Comparison of ENCODE assay signal across 8 cellular contexts in the genomic region with DNA sequence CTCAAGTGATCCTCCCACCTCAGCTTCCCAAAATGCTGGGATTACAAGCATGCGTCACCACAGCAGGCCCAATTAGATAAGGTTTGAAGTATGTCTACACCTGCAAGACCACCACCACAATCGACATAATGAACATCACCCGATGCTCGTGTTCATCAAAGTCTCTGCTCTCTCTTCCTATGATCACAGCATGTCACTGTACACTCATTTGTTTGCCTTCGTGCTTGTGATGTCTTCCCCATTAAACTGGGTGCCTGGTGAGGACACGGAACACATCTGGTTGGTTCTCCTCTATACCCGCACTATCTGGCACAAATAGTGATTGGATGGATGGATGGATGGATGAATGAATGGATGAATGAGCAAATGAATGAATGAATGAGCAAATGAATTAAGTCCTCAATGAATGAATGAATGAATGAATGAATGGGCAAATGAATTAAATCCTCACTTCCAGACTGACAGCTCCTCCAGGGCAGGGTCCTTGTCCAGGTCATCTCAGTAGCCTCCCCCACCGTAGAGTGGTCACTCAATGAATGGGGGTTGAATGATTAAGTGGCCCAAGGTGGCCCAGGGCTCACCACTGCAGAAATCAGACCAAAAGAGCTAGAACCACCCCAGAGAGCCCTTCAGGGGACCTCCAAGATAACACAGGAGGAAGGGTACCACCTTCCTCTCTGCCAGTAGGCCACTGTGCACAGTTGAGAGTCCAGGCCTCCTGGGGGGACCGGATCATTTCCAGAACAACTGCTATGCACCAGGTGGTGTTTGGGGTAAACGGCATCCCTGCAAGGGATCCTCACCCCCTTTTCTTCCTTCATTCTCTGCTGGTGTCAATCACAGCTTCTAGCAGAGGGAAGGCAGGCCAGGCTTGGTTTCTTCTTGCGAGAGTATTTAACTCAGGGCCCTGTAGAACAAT. TPM values are rescaled to one million over a fixed set of nuclear protein-coding genes. Genes with fewer than 3 reads are reported as not detected.
DNase-seq lines count a peak whose midpoint lies in the region; ATAC-seq and TF ChIP-seq lines count a peak whose summit lies in the region.

No MANE protein-coding gene starts in this region.

- no peak for DNase-seq in activated naive CD4-positive, alpha-beta T cell treated with anti-CD3 and anti-CD28 coated beads, Interleukin-2, amount 10 ng/mL, durations not matched to agents 7 days and 5 days
- DNase-seq in activated naive CD4-positive, alpha-beta T cell (lab: John Stamatoyannopoulos, UW): no peak
- DNase-seq in RWPE2 (ENCODE audit: low spot score) (no peak), cerebellar cortex (ENCODE audit: low spot score) (peak; percentile 59), cerebellar nuclear complex (lab: John Stamatoyannopoulos, UW) (no peak)
- peak in 3 of 10 donors; percentile 18 to 49 (median 39) for DNase-seq in naive thymus-derived CD8-positive, alpha-beta T cell
- DNase-seq in stimulated activated naive CD4-positive, alpha-beta T cell treated with Interleukin-2 at 50 U/mL for 16 hours (lab: John Stamatoyannopoulos, UW): no peak

- TF ChIP-seq CTCF in RWPE2 (IDR thresholded peaks at IDR 0.05; ENCODE audit: poor library complexity, severe bottlenecking): no peak

- peak overlapping the region; percentile 95 for H3K4me3 Mint-ChIP-seq in activated naive CD4-positive, alpha-beta T cell treated with anti-CD3 and anti-CD28 coated beads, Interleukin-2, amount 10 ng/mL, durations not matched to agents 7 days and 5 days
- peak overlapping the region; percentile 46 to 100 (median 98) for H3K4me3 Mint-ChIP-seq in naive thymus-derived CD8-positive, alpha-beta T cell

- H3K4me3 ChIP-seq in RWPE2 (ENCODE audit: severe bottlenecking): no peak overlapping the region

- H3K9me3 Mint-ChIP-seq in activated naive CD4-positive, alpha-beta T cell treated with anti-CD3 and anti-CD28 coated beads, Interleukin-2, amount 10 ng/mL, durations not matched to agents 7 days and 5 days: no peaks in the 10 kb centered on the region
- H3K9me3 Mint-ChIP-seq in naive thymus-derived CD8-positive, alpha-beta T cell: peaks cover 0 to 5% (median 0%) of the 10 kb centered on the region in 9 donors

- peaks cover 19% of the 10 kb centered on the region for H3K27me3 Mint-ChIP-seq in activated naive CD4-positive, alpha-beta T cell treated with anti-CD3 and anti-CD28 coated beads, Interleukin-2, amount 10 ng/mL, durations not matched to agents 7 days and 5 days
- peaks cover 0 to 2% (median 0%) of the 10 kb centered on the region in 5 donors for H3K27me3 Mint-ChIP-seq in naive thymus-derived CD8-positive, alpha-beta T cell

- POLR2A ChIA-PET in naive thymus-derived CD8-positive, alpha-beta T cell (lab: Charles Lee): interaction anchor here (0.5 to 2.5 kb wide), 14 partner anchors 9 to 880 kb away, joined by 3 to 32 read pairs (median 5); no protein-coding TSS in a partner anchor

- ATAC-seq in RWPE2 (ENCODE audit: low read depth) (peak; percentile 0), HG03039 (IDR thresholded peaks at IDR 0.05; ENCODE audit: unreplicated experiment) (no peak)
- ATAC-seq in naive thymus-derived CD8-positive, alpha-beta T cell: no peak

- peaks cover 47% of the 10 kb centered on the region for H3K36me3 ChIP-seq in RWPE2 (ENCODE audit: low read depth)

- H3K4me1 ChIP-seq in RWPE2 (ENCODE audit: insufficient read depth, poor library complexity, severe bottlenecking): peaks cover 4% of the 10 kb centered on the region

- peaks cover 52% of the 10 kb centered on the region for H3K36me3 Mint-ChIP-seq in activated naive CD4-positive, alpha-beta T cell treated with anti-CD3 and anti-CD28 coated beads, Interleukin-2, amount 10 ng/mL, durations not matched to agents 7 days and 5 days
- H3K36me3 Mint-ChIP-seq in naive thymus-derived CD8-positive, alpha-beta T cell: peaks cover 20 to 44% (median 34%) of the 10 kb centered on the region in 3 donors

- CTCF ChIA-PET in activated naive CD4-positive, alpha-beta T cell treated with anti-CD3 and anti-CD28 coated beads, Interleukin-2, amount 10 ng/mL, durations not matched to agents 7 days and 5 days (lab: Charles Lee): interaction anchor here (1.9 to 4.0 kb wide), 2 partner anchors 31 to 34 kb away, joined by 7 to 39 read pairs; no protein-coding TSS in a partner anchor

- peak overlapping the region; percentile 92 for H3K27ac Mint-ChIP-seq in activated naive CD4-positive, alpha-beta T cell treated with anti-CD3 and anti-CD28 coated beads, Interleukin-2, amount 10 ng/mL, durations not matched to agents 7 days and 5 days
- H3K27ac Mint-ChIP-seq in naive thymus-derived CD8-positive, alpha-beta T cell: peak overlapping the region; percentile 39 to 99 (median 96)

- H3K9me3 ChIP-seq in RWPE2 (ENCODE audit: severe bottlenecking): no peaks in the 10 kb centered on the region

- no peaks in the 10 kb centered on the region for H3K27me3 ChIP-seq in RWPE2 (ENCODE audit: insufficient read depth, poor library complexity, severe bottlenecking)

- peak overlapping the region; percentile 99 for H3K27ac ChIP-seq in RWPE2 (ENCODE audit: poor library complexity, severe bottlenecking)

- H3K4me1 Mint-ChIP-seq in activated naive CD4-positive, alpha-beta T cell treated with anti-CD3 and anti-CD28 coated beads, Interleukin-2, amount 10 ng/mL, durations not matched to agents 7 days and 5 days: peaks cover 31% of the 10 kb centered on the region
- peaks cover 18 to 48% (median 37%) of the 10 kb centered on the region in 4 donors for H3K4me1 Mint-ChIP-seq in naive thymus-derived CD8-positive, alpha-beta T cell

RNA-seq across cellular contexts. Expression of a gene that starts 4.9 kb away (rescaled TPM):
- 1,000 to 10,000 TPM; 2,640 to 2,674 TPM for total RNA-seq in naive thymus-derived CD8-positive, alpha-beta T cell
- polyA plus RNA-seq in naive thymus-derived CD8-positive, alpha-beta T cell: over 10,000 TPM; 13,269 to 13,922 (median 13,518) TPM

RNA-seq across cellular contexts. Expression of a gene that starts 11.9 kb away (rescaled TPM):
- total RNA-seq in naive thymus-derived CD8-positive, alpha-beta T cell: 1 to 10 TPM; 8.1 to 9.1 TPM
- polyA plus RNA-seq in naive thymus-derived CD8-positive, alpha-beta T cell: 1 to 10 TPM in 1 of 3 donors, under 1 TPM in 2; 0.47 to 1.1 (median 0.87) TPM
